In the genomic region with DNA sequence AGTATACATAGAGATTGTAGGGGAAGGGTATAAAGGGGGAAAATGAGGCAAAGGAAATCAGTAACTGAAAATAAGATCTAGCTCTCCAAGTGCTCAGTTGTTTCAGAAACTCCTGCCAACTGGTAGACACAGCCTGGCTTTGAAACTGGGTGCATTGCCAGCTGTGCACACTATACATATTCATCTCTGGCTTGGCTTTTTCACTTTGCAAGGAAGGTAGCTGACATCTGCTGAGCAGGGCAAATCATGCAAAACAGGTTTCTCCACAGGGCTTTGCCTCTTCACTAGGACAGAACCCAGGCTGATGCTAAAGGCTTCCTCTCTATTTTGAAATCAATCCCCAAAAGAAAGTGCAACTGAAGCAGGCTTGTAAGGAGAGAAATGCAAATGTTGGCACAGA, we compare ENCODE assay signal across 12 cellular contexts.
DNase-seq lines count a peak whose midpoint lies in the region; ATAC-seq and TF ChIP-seq lines count a peak whose summit lies in the region.
"Had no signal": no experiment of that assay in that cellular context is flagged by ENCODE, and none has a peak within 500 bp of the region (broad histone marks: within the 10 kb centered on the region; RNA-seq: fewer than 3 reads in every experiment).

No MANE protein-coding gene starts in this region.

- H3K4me3 Mint-ChIP-seq in activated T-cell treated with anti-CD3 and anti-CD28 coated beads, Interleukin-2, amount 50 U/mL, for 72 hours: no peak overlapping the region

- no peak overlapping the region for H3K27ac Mint-ChIP-seq in activated T-cell treated with anti-CD3 and anti-CD28 coated beads, Interleukin-2, amount 50 U/mL, for 72 hours
- H3K27ac Mint-ChIP-seq: activated naive CD4-positive, alpha-beta T cell treated with anti-CD3 and anti-CD28 coated beads, Interleukin-2, amount 50 U/mL, for 72 hours had no signal

- peak overlapping the region; percentile 96 for H3K27ac ChIP-seq in Karpas-422 (ENCODE audit: low read length)
- H3K27ac ChIP-seq in colonic mucosa: no peak overlapping the region
- H3K27ac ChIP-seq: neutrophil, stomach had no signal

- no peaks in the 10 kb centered on the region for H3K36me3 ChIP-seq in Karpas-422 (ENCODE audit: insufficient read depth, low read length)
- no peaks in the 10 kb centered on the region for H3K36me3 ChIP-seq in colonic mucosa
- H3K36me3 ChIP-seq: neutrophil, stomach had no signal

- ATAC-seq in GM18498 (IDR thresholded peaks at IDR 0.05; ENCODE audit: unreplicated experiment): peak; percentile 84
- peak; percentile 65 for ATAC-seq in GM19468 (IDR thresholded peaks at IDR 0.05; ENCODE audit: extremely low read depth, unreplicated experiment)
- no peak for ATAC-seq in activated T-cell treated with anti-CD3 and anti-CD28 coated beads, Interleukin-2, amount 50 U/mL, for 72 hours (replicated peaks in 1 of 2)
- ATAC-seq: activated naive CD4-positive, alpha-beta T cell treated with anti-CD3 and anti-CD28 coated beads, Interleukin-2, amount 50 U/mL, for 72 hours; left lobe of liver had no signal

- no peaks in the 10 kb centered on the region for H3K9me2 ChIP-seq in Karpas-422 (replicated peaks; ENCODE audit: insufficient read depth, low read length)

- H3K27me3 ChIP-seq in Karpas-422 (ENCODE audit: low read length): no peaks in the 10 kb centered on the region
- H3K27me3 ChIP-seq in colonic mucosa: no peaks in the 10 kb centered on the region
- H3K27me3 ChIP-seq: neutrophil, stomach had no signal

- H3K4me3 ChIP-seq in Karpas-422 (ENCODE audit: low read length) (no peak overlapping the region; the same call in 1 of the 2 replicates), colonic mucosa (no peak overlapping the region)
- H3K4me3 ChIP-seq: stomach had no signal

- no peaks in the 10 kb centered on the region for H3K36me3 Mint-ChIP-seq in activated T-cell treated with anti-CD3 and anti-CD28 coated beads, Interleukin-2, amount 50 U/mL, for 72 hours (ENCODE audit: insufficient read depth in 2 of 2)
- H3K36me3 Mint-ChIP-seq: activated naive CD4-positive, alpha-beta T cell treated with anti-CD3 and anti-CD28 coated beads, Interleukin-2, amount 50 U/mL, for 72 hours had no signal

- peak overlapping the region; percentile 74 for H3K4me2 ChIP-seq in Karpas-422 (ENCODE audit: low read depth, low read length, poor library complexity, severe bottlenecking)

- DNase-seq in Karpas-422 (peak; percentile 83), SK-N-DZ (ENCODE audit: low spot score) (peak; percentile 11), colonic mucosa (no peak)
- DNase-seq in stimulated activated naive CD4-positive, alpha-beta T cell treated with Interleukin-2 at 50 U/mL for 16 hours (lab: John Stamatoyannopoulos, UW): no peak
- no peak for DNase-seq in activated T-cell treated with anti-CD3 and anti-CD28 coated beads, Interleukin-2, amount 50 U/mL, for 72 hours
- DNase-seq in activated CD4-positive, alpha-beta T cell treated with anti-CD3 and anti-CD28 coated beads, Interleukin-2, amount 50 U/mL, for 48 hours: no peak
- DNase-seq: stomach had no signal

- H3K79me2 ChIP-seq in Karpas-422 (ENCODE audit: low read length): no peaks in the 10 kb centered on the region

- H3K9ac ChIP-seq in Karpas-422 (ENCODE audit: low read length) (peak overlapping the region; percentile 41; the same call in 1 of the 2 replicates), colonic mucosa (ENCODE audit: low read depth in 2 of 2, low read length in 2 of 2) (no peak overlapping the region)

- TF ChIP-seq CTCF in colonic mucosa (IDR thresholded peaks at IDR 0.05): no peak

- H3K4me1 ChIP-seq in Karpas-422 (ENCODE audit: low read length): peaks cover 71% of the 10 kb centered on the region
- H3K4me1 ChIP-seq in colonic mucosa: no peaks in the 10 kb centered on the region

- intact Hi-C loops in colonic mucosa (cut with DNase I): loop anchor here (10.0 kb wide), 1 partner anchor 259 kb away; no protein-coding TSS in a partner anchor

- H3K9me3 Mint-ChIP-seq in activated T-cell treated with anti-CD3 and anti-CD28 coated beads, Interleukin-2, amount 50 U/mL, for 72 hours: no peaks in the 10 kb centered on the region
- H3K9me3 Mint-ChIP-seq: activated naive CD4-positive, alpha-beta T cell treated with anti-CD3 and anti-CD28 coated beads, Interleukin-2, amount 50 U/mL, for 72 hours had no signal

- H3K4me1 Mint-ChIP-seq in activated T-cell treated with anti-CD3 and anti-CD28 coated beads, Interleukin-2, amount 50 U/mL, for 72 hours (ENCODE audit: low read depth): no peaks in the 10 kb centered on the region

- no peaks in the 10 kb centered on the region for H3K27me3 Mint-ChIP-seq in activated T-cell treated with anti-CD3 and anti-CD28 coated beads, Interleukin-2, amount 50 U/mL, for 72 hours (ENCODE audit: low read depth)

- H2AFZ ChIP-seq in Karpas-422 (ENCODE audit: low read length): 0 out of 2 replicates have a peak overlapping the region, but pooled peaks have one; percentile 14

- H3K9me3 ChIP-seq in Karpas-422 (ENCODE audit: low read length): no peaks in the 10 kb centered on the region
- H3K9me3 ChIP-seq in colonic mucosa: no peaks in the 10 kb centered on the region
- H3K9me3 ChIP-seq: neutrophil, stomach had no signal

- no peaks in the 10 kb centered on the region for H4K20me1 ChIP-seq in Karpas-422 (ENCODE audit: insufficient read depth, low read depth, low read length)

Comparison
In these comparisons a context has a peak if more than half of its experiments do, and no peak if none do; other contexts are left out.
1. ATAC-seq: peak in GM18498 (single experiment) and GM19468 (single experiment); none in activated T-cell treated with anti-CD3 and anti-CD28 coated beads, Interleukin-2, amount 50 U/mL, for 72 hours (0 of 2).
2. DNase-seq: peak in Karpas-422 (single experiment) and SK-N-DZ (single experiment); none in stimulated activated naive CD4-positive, alpha-beta T cell treated with Interleukin-2 at 50 U/mL for 16 hours (single experiment), activated T-cell treated with anti-CD3 and anti-CD28 coated beads, Interleukin-2, amount 50 U/mL, for 72 hours (0 of 2), colonic mucosa (single experiment) and activated CD4-positive, alpha-beta T cell treated with anti-CD3 and anti-CD28 coated beads, Interleukin-2, amount 50 U/mL, for 48 hours (0 of 2).